Comparison of ENCODE assay signal across 1 cellular context in the genomic region with DNA sequence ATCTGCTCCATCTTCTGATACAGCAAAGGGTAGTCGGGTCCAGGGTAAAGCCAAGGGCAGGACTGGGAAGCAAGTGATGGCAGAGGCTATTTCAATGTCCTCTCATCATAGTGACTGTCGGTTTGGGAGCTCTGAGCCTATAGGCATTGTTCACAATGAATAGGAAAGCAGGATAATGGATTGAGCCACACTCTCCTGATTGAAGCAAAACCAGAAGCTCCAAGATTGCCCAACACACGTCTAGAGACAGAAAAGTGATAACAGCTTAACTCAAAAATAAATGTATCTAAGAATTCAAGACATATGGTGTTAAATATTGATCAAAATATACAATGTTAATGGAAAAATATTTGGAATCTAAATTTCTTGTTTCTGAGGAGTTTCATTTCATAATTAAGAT.
TF ChIP-seq lines count a peak whose summit lies in the region.

No MANE protein-coding gene starts in this region.

TF ChIP-seq in A549, 52 proteins besides CTCF, POLR2A, EP300 and RAD21:
- TF ChIP-seq, protein P1, sequence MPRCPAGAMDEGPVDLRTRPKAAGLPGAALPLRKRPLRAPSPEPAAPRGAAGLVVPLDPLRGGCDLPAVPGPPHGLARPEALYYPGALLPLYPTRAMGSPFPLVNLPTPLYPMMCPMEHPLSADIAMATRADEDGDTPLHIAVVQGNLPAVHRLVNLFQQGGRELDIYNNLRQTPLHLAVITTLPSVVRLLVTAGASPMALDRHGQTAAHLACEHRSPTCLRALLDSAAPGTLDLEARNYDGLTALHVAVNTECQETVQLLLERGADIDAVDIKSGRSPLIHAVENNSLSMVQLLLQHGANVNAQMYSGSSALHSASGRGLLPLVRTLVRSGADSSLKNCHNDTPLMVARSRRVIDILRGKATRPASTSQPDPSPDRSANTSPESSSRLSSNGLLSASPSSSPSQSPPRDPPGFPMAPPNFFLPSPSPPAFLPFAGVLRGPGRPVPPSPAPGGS (IDR thresholded peaks at IDR 0.05): no peak
- TF ChIP-seq CEBPB (IDR thresholded peaks at IDR 0.05) (peak in 1 of 2 experiments; percentile 53; a peak in 3 of 4 replicates), CBX2 (IDR thresholded peaks at IDR 0.05; ENCODE audit: borderline replicate concordance, low read depth) (no peak), GATA3 (IDR thresholded peaks at IDR 0.05; ENCODE audit: borderline replicate concordance) (no peak), ZFP36 (IDR thresholded peaks at IDR 0.05; ENCODE audit: borderline replicate concordance, partially characterized antibody) (no peak), ZNF302 (CRISPR knock-in tag; IDR thresholded peaks at IDR 0.05) (no peak), CHD2 (IDR thresholded peaks at IDR 0.05; ENCODE audit: low read length, partially characterized antibody) (no peak)
- TF ChIP-seq, protein P2, sequence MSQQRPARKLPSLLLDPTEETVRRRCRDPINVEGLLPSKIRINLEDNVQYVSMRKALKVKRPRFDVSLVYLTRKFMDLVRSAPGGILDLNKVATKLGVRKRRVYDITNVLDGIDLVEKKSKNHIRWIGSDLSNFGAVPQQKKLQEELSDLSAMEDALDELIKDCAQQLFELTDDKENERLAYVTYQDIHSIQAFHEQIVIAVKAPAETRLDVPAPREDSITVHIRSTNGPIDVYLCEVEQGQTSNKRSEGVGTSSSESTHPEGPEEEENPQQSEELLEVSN (IDR thresholded peaks at IDR 0.05; ENCODE audit: borderline replicate concordance, low read depth): no peak
- TF ChIP-seq, protein P3, sequence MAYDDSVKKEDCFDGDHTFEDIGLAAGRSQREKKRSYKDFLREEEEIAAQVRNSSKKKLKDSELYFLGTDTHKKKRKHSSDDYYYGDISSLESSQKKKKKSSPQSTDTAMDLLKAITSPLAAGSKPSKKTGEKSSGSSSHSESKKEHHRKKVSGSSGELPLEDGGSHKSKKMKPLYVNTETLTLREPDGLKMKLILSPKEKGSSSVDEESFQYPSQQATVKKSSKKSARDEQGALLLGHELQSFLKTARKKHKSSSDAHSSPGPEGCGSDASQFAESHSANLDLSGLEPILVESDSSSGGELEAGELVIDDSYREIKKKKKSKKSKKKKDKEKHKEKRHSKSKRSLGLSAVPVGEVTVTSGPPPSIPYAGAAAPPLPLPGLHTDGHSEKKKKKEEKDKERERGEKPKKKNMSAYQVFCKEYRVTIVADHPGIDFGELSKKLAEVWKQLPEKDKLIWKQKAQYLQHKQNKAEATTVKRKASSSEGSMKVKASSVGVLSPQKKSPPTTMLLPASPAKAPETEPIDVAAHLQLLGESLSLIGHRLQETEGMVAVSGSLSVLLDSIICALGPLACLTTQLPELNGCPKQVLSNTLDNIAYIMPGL (CRISPR knock-in tag; IDR thresholded peaks at IDR 0.05; ENCODE audit: borderline replicate concordance): no peak
TF ChIP-seq in A549: peak in this region for 1.
